ENCODE assay signal across 25 cellular contexts in the genomic region with DNA sequence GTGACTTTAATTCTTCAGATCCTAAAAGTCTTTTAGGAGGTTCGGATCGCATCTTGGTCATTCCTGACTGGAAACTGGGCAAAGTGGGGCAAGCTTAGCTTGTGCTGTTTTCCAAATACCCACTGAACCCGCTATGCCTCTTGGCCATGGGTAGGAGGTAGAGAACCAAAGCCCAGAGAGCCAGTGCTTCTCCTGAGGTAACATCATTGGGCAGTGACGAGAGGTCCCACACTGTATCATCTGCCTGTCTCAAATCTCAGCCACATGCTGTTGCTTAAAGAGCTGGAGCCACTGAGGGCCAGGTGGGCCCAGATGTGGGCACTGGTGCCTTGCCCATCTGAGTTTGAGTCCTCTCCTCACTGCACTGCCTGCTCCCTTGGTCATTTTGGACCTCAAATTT.
"Had no signal": no experiment of that assay in that cellular context is flagged by ENCODE, and none has a peak within 500 bp of the region (broad histone marks: within the 10 kb centered on the region; RNA-seq: fewer than 3 reads in every experiment).

No MANE protein-coding gene starts in this region.

- H3K36me3 ChIP-seq: adrenal gland, ascending aorta, breast epithelium, cardiac muscle cell, colonic mucosa had no signal

- DNase-seq: activated CD4-positive, alpha-beta memory T cell treated with anti-CD3 and anti-CD28 coated beads for 36 hours; activated CD4-positive, alpha-beta T cell treated with anti-CD3 and anti-CD28 coated beads for 36 hours; activated CD4-positive, CD25-positive, alpha-beta regulatory T cell; activated CD4-positive, CD25-positive, alpha-beta regulatory T cell treated with anti-CD3 and anti-CD28 coated beads, Interleukin-2, amount 50 U/mL, for 72 hours; activated CD8-positive, alpha-beta memory T cell treated with anti-CD3 and anti-CD28 coated beads, Interleukin-2, amount 10 ng/mL, durations not matched to agents 7 days and 5 days; activated CD8-positive, alpha-beta memory T cell treated with anti-CD3 and anti-CD28 coated beads, Interleukin-2, amount 50 U/mL, for 4 hours; activated CD8-positive, alpha-beta T cell treated with anti-CD3 and anti-CD28 coated beads, Interleukin-2, amount 10 ng/mL, durations not matched to agents 7 days and 5 days; activated effector memory CD4-positive, alpha-beta T cell treated with anti-CD3 and anti-CD28 coated beads, Interleukin-2, amount 50 U/mL, for 16 hours; activated naive CD4-positive, alpha-beta T cell treated with anti-CD3 and anti-CD28 coated beads for 36 hours; activated naive CD8-positive, alpha-beta T cell treated with anti-CD3 and anti-CD28 coated beads for 36 hours; activated naive CD8-positive, alpha-beta T cell treated with anti-CD3 and anti-CD28 coated beads, Interleukin-2, amount 50 U/mL, for 24 hours; activated T-cell treated with anti-CD3 and anti-CD28 coated beads, Interleukin-2, amount 50 U/mL, for 1 hour; activated T-cell treated with anti-CD3 and anti-CD28 coated beads, Interleukin-2, amount 50 U/mL, for 48 hours; amygdala; central memory CD4-positive, alpha-beta T cell; cerebellar nuclear complex; colonic mucosa; effector CD8-positive, alpha-beta T cell; foreskin fibroblast; T-helper 2 cell had no signal

- H3K27ac ChIP-seq: adrenal gland, ascending aorta, breast epithelium, cardiac muscle cell, colonic mucosa, epithelial cell of prostate had no signal

- H3K27me3 ChIP-seq: adrenal gland, ascending aorta, breast epithelium, cardiac muscle cell, colonic mucosa had no signal

- ATAC-seq: activated CD4-positive, alpha-beta T cell treated with anti-CD3 and anti-CD28 coated beads for 36 hours; activated CD8-positive, alpha-beta memory T cell treated with anti-CD3 and anti-CD28 coated beads, Interleukin-2, amount 10 ng/mL, durations not matched to agents 7 days and 5 days; activated CD8-positive, alpha-beta T cell treated with anti-CD3 and anti-CD28 coated beads, Interleukin-2, amount 10 ng/mL, durations not matched to agents 7 days and 5 days; activated naive CD8-positive, alpha-beta T cell treated with anti-CD3 and anti-CD28 coated beads, Interleukin-2, amount 50 U/mL, for 24 hours had no signal

- H3K4me1 ChIP-seq: adrenal gland, ascending aorta, breast epithelium, colonic mucosa had no signal

- H3K4me3 ChIP-seq: adrenal gland, ascending aorta, breast epithelium, cardiac muscle cell, colonic mucosa had no signal

- H3K9me3 ChIP-seq: adrenal gland, ascending aorta, breast epithelium, colonic mucosa had no signal
